Comparison of ENCODE assay signal across 1 cellular context in the genomic region with DNA sequence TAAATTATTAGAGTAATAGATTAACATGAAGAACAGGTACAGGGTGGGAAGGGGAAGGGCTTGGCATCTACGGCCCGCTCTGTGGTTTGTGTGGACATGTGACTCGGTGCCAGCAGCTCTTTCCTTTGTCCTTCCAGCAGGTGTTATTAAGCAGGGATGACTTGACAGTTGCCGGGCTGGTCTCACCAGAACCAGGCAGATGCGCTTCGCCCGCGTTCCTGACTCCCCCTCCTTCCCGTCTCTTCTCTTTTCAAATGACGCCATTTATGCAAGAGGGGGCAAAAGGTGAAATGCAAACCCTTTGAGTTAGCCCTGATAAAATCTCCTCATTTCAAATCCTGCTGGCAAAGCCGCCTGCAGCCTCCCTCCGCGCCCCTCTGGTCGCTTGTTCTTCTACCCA.
TF ChIP-seq lines count a peak whose summit lies in the region.

No MANE protein-coding gene starts in this region.

TF ChIP-seq in GM23338, 12 proteins besides CTCF, POLR2A, EP300 and RAD21 (continued from another document):
- TF ChIP-seq CREB1 (CRISPR knock-in tag; IDR thresholded peaks at IDR 0.05; ENCODE audit: low read depth) (no peak), ZNF331 (CRISPR knock-in tag; IDR thresholded peaks at IDR 0.05; ENCODE audit: low read depth) (no peak), STAT1 (IDR thresholded peaks at IDR 0.05; ENCODE audit: unreplicated experiment) (no peak)
- TF ChIP-seq, protein P1, sequence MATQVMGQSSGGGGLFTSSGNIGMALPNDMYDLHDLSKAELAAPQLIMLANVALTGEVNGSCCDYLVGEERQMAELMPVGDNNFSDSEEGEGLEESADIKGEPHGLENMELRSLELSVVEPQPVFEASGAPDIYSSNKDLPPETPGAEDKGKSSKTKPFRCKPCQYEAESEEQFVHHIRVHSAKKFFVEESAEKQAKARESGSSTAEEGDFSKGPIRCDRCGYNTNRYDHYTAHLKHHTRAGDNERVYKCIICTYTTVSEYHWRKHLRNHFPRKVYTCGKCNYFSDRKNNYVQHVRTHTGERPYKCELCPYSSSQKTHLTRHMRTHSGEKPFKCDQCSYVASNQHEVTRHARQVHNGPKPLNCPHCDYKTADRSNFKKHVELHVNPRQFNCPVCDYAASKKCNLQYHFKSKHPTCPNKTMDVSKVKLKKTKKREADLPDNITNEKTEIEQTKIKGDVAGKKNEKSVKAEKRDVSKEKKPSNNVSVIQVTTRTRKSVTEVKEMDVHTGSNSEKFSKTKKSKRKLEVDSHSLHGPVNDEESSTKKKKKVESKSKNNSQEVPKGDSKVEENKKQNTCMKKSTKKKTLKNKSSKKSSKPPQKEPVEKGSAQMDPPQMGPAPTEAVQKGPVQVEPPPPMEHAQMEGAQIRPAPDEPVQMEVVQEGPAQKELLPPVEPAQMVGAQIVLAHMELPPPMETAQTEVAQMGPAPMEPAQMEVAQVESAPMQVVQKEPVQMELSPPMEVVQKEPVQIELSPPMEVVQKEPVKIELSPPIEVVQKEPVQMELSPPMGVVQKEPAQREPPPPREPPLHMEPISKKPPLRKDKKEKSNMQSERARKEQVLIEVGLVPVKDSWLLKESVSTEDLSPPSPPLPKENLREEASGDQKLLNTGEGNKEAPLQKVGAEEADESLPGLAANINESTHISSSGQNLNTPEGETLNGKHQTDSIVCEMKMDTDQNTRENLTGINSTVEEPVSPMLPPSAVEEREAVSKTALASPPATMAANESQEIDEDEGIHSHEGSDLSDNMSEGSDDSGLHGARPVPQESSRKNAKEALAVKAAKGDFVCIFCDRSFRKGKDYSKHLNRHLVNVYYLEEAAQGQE (IDR thresholded peaks at IDR 0.05; ENCODE audit: unreplicated experiment) = no peak
